28 cellular contexts compared by ENCODE assay signal in genomic region chr14:46540986-46541385, GRCh38.
"Had no signal": no experiment of that assay in that cellular context is flagged by ENCODE, and none has a peak within 500 bp of the region (broad histone marks: within the 10 kb centered on the region; RNA-seq: fewer than 3 reads in every experiment).

No MANE protein-coding gene starts in this region.

- H3K27ac Mint-ChIP-seq: dendritic cell treated with granulocyte-macrophage colony-stimulating factor and Interleukin-4, amounts not matched to agents 40 ng/mL and 50 ng/mL, for 4 days; effector memory CD8-positive, alpha-beta T cell; endodermal cell had no signal

- FAIRE-seq: colon, endothelial cell of umbilical vein, frontal cortex had no signal

- H3K36me3 ChIP-seq: colonic mucosa, esophagus muscularis mucosa, esophagus squamous epithelium, gastrocnemius medialis, gastroesophageal sphincter, heart left ventricle, heart right ventricle had no signal

- H3K27me3 ChIP-seq: colonic mucosa, dorsolateral prefrontal cortex, esophagus muscularis mucosa, esophagus squamous epithelium, foreskin keratinocyte, gastrocnemius medialis, gastroesophageal sphincter, heart left ventricle, heart right ventricle had no signal

- DNase-seq: colonic mucosa; cortex of kidney; dermis blood vessel endothelial cell; dorsolateral prefrontal cortex; effector CD4-positive, alpha-beta T cell; effector CD8-positive, alpha-beta T cell; effector memory CD4-positive, alpha-beta T cell; effector memory CD8-positive, alpha-beta T cell; endodermal cell; erythroblast; esophagus squamous epithelium; foreskin fibroblast; foreskin keratinocyte; foreskin melanocyte; gastrocnemius medialis; glutamatergic neuron; head of caudate nucleus; heart left ventricle; heart right ventricle had no signal

- H3K4me1 ChIP-seq: colonic mucosa, esophagus muscularis mucosa, esophagus squamous epithelium, foreskin keratinocyte, gastrocnemius medialis, gastroesophageal sphincter, heart left ventricle, heart right ventricle had no signal

- H3K27ac ChIP-seq: colonic mucosa, coronary artery, dorsolateral prefrontal cortex, epithelial cell of prostate, esophagus muscularis mucosa, esophagus squamous epithelium, foreskin keratinocyte, gastrocnemius medialis, gastroesophageal sphincter, heart left ventricle, heart right ventricle had no signal

- ATAC-seq: effector memory CD8-positive, alpha-beta T cell; esophagus mucosa; foreskin keratinocyte; gastrocnemius medialis; gastroesophageal sphincter; heart left ventricle; heart right ventricle had no signal

- H3K9me3 Mint-ChIP-seq: endodermal cell had no signal

- H3K9me3 ChIP-seq: colonic mucosa, esophagus muscularis mucosa, esophagus squamous epithelium, gastrocnemius medialis, gastroesophageal sphincter, heart left ventricle, heart right ventricle had no signal

- H3K4me3 Mint-ChIP-seq: dendritic cell treated with granulocyte-macrophage colony-stimulating factor and Interleukin-4, amounts not matched to agents 40 ng/mL and 50 ng/mL, for 4 days; effector memory CD8-positive, alpha-beta T cell; endodermal cell had no signal

- H3K27me3 Mint-ChIP-seq: dendritic cell treated with granulocyte-macrophage colony-stimulating factor and Interleukin-4, amounts not matched to agents 40 ng/mL and 50 ng/mL, for 4 days; effector memory CD8-positive, alpha-beta T cell had no signal

- H3K4me3 ChIP-seq: colonic mucosa, coronary artery, dorsolateral prefrontal cortex, esophagus muscularis mucosa, esophagus squamous epithelium, gastrocnemius medialis, gastroesophageal sphincter, heart left ventricle, heart right ventricle had no signal
